Comparison of ENCODE assay signal across 9 cellular contexts in genomic region chr11:113474362-113475159, GRCh38. TPM values are rescaled to one million over a fixed set of nuclear protein-coding genes. Genes with fewer than 3 reads are reported as not detected.
A peak's percentile ranks its signal among the peaks of the same experiment; 100 is the strongest.
DNase-seq lines count a peak whose midpoint lies in the region; ATAC-seq and TF ChIP-seq lines count a peak whose summit lies in the region.
"Had no signal": no experiment of that assay in that cellular context is flagged by ENCODE, and none has a peak within 500 bp of the region (broad histone marks: within the 10 kb centered on the region; RNA-seq: fewer than 3 reads in every experiment).

No MANE protein-coding gene starts in this region.

- H3K4me3 ChIP-seq in IMR-90 (ENCODE audit: insufficient read depth, low read depth, low read length) (no peak overlapping the region), colonic mucosa (no peak overlapping the region)

- no peak overlapping the region; the same call in 1 of the 2 replicates for H3K4me2 ChIP-seq in IMR-90 (ENCODE audit: low read depth, low read length)
- H3K4me2 ChIP-seq: KMS-11 had no signal

- no peak overlapping the region for H4K5ac ChIP-seq in IMR-90 (ENCODE audit: low read depth, low read length)

- H2AK5ac ChIP-seq in IMR-90 (ENCODE audit: low read depth, low read length), result no peak overlapping the region

- H3K56ac ChIP-seq in IMR-90 (ENCODE audit: extremely low read depth, insufficient read depth, low read length), result no peak overlapping the region

- H3K9me3 ChIP-seq in IMR-90 (ENCODE audit: control insufficient read depth, insufficient read depth, low read length), result no peaks in the 10 kb centered on the region
- no peaks in the 10 kb centered on the region for H3K9me3 ChIP-seq in colonic mucosa

- H3K36me3 ChIP-seq in IMR-90 (ENCODE audit: control insufficient read depth, insufficient read depth, low read length), result no peaks in the 10 kb centered on the region
- no peaks in the 10 kb centered on the region for H3K36me3 ChIP-seq in colonic mucosa

- peaks cover 19% of the 10 kb centered on the region for H3K27me3 ChIP-seq in IMR-90 (ENCODE audit: control insufficient read depth, insufficient read depth, low read length)
- peaks cover 27% of the 10 kb centered on the region for H3K27me3 ChIP-seq in colonic mucosa

- no TSS peak for BruUV-seq in Calu3 (replicated peaks; lab: Mats Ljungman, UMichigan)
- no TSS peak for BruUV-seq in IMR-90 (replicated peaks; lab: Mats Ljungman, UMichigan)

- no peak for TF ChIP-seq RAD21 in IMR-90 (IDR thresholded peaks at IDR 0.05; ENCODE audit: low read length)

- ATAC-seq in IMR-90 (ENCODE audit: low read depth) (peak; percentile 92), HG03378 (IDR thresholded peaks at IDR 0.05; ENCODE audit: unreplicated experiment) (no peak), HG02678 (IDR thresholded peaks at IDR 0.05; ENCODE audit: unreplicated experiment) (no peak)

- dilution Hi-C loops in IMR-90 (cut with HindIII; ENCODE audit: low sequenced_read_pairs, unreplicated experiment), result no loop called here

- H4K20me1 ChIP-seq in IMR-90 (ENCODE audit: insufficient read depth, low read length), result no peaks in the 10 kb centered on the region

- DNase-seq in Calu3 (peak; percentile 84), IMR-90 (peak; percentile 66), colonic mucosa (peak; percentile 79), left kidney (ENCODE audit: low read depth, low spot score) (peak; percentile 98)
- peak in 3 of 4 experiments; percentile 4 to 9 (median 5) for DNase-seq in activated CD4-positive, CD25-positive, alpha-beta regulatory T cell (lab: John Stamatoyannopoulos, UW)
- DNase-seq in stimulated activated CD4-positive, alpha-beta T cell treated with anti-CD3 and anti-CD28 coated beads, Interleukin-4, amount 100 ng/mL, for 48 hours (ENCODE audit: low read depth in 2 of 2), result peak; percentile 33 to 57

- in situ Hi-C loops in IMR-90 (cut with MboI; ENCODE audit: low sequenced_read_pairs), result no loop called here

- H2BK15ac ChIP-seq in IMR-90 (ENCODE audit: low read depth, low read length), result no peak overlapping the region

- no peak overlapping the region for H4K91ac ChIP-seq in IMR-90 (ENCODE audit: insufficient read depth, low read depth, low read length)

- H4K8ac ChIP-seq in IMR-90 (ENCODE audit: low read depth in 2 of 2, low read length in 2 of 2), result no peak overlapping the region

- no peak overlapping the region for H3K14ac ChIP-seq in IMR-90 (replicated peaks; ENCODE audit: low read depth, low read length)

- H2BK20ac ChIP-seq in IMR-90 (ENCODE audit: low read depth, low read length), result no peak overlapping the region

- no peaks in the 10 kb centered on the region for H3K9me3 Mint-ChIP-seq in Calu3 (ENCODE audit: low read depth, unreplicated experiment)

- no peaks in the 10 kb centered on the region for H3K4me1 ChIP-seq in IMR-90 (ENCODE audit: control insufficient read depth, insufficient read depth, low read length)
- no peaks in the 10 kb centered on the region for H3K4me1 ChIP-seq in colonic mucosa

- no peak for TF ChIP-seq POLR2A in IMR-90 (IDR thresholded peaks at IDR 0.05; ENCODE audit: low read depth, low read length)

- H3K27ac Mint-ChIP-seq in Calu3 (ENCODE audit: unreplicated experiment), result no peak overlapping the region

- no peaks in the 10 kb centered on the region for H3K9me1 ChIP-seq in IMR-90 (ENCODE audit: insufficient read depth, low read length)

- H2AK9ac ChIP-seq in IMR-90 (replicated peaks; ENCODE audit: low read depth, low read length, poor library complexity), result no peak overlapping the region

- intact Hi-C loops in Calu3 (cut with micrococcal nuclease; ENCODE audit: unreplicated experiment) (no loop called here), IMR-90 (cut with micrococcal nuclease) (no loop called here), colonic mucosa (cut with DNase I) (no loop called here)

- H3K23ac ChIP-seq in IMR-90 (ENCODE audit: low read depth, low read length), result no peak overlapping the region

- no CpG with 5 or more reads among the region's 70 CpGs for WGBS in IMR-90 (ENCODE audit: extremely low coverage in 2 of 2, insufficient read length in 1 of 2), 2 experiments

- CTCF ChIA-PET in Calu3 (lab: Charles Lee), result no interaction called here
- CTCF ChIA-PET in IMR-90 (lab: Yijun Ruan, JAX), result interaction anchor here (0.6 kb wide), 1 partner anchor 942 kb away, joined by 5 read pairs; no protein-coding TSS in a partner anchor

- H3K36me3 Mint-ChIP-seq in Calu3 (ENCODE audit: insufficient read depth, unreplicated experiment), result peaks cover 4% of the 10 kb centered on the region

- H3K18ac ChIP-seq in IMR-90 (ENCODE audit: low read depth, low read length), result no peak overlapping the region

- H3K4me1 Mint-ChIP-seq in Calu3 (ENCODE audit: low read depth, unreplicated experiment), result peaks cover 8% of the 10 kb centered on the region

- no peak overlapping the region for H3K4ac ChIP-seq in IMR-90 (ENCODE audit: low read depth, low read length)

- peak overlapping the region; percentile 34 for H3K4me3 Mint-ChIP-seq in Calu3 (ENCODE audit: low read depth, unreplicated experiment)

- H2BK120ac ChIP-seq in IMR-90 (ENCODE audit: low read depth, low read length), result no peak overlapping the region

- H3K9ac ChIP-seq in IMR-90 (ENCODE audit: low read depth, low read length), result no peak overlapping the region
- no peak overlapping the region for H3K9ac ChIP-seq in colonic mucosa (ENCODE audit: low read depth in 2 of 2, low read length in 2 of 2)
- H3K9ac ChIP-seq: KMS-11 had no signal

- peak overlapping the region; percentile 68 for H2AFZ ChIP-seq in IMR-90 (replicated peaks; ENCODE audit: low read length, poor library complexity)

- H2BK5ac ChIP-seq in IMR-90 (ENCODE audit: low read depth, low read length, poor library complexity, severe bottlenecking), result no peak overlapping the region

- TF ChIP-seq CTCF in Calu3 (IDR thresholded peaks at IDR 0.05; ENCODE audit: unreplicated experiment), result no peak
- TF ChIP-seq CTCF in IMR-90 (conservative IDR thresholded peaks at IDR 0.05; ENCODE audit: low read depth, low read length), result no peak
- TF ChIP-seq CTCF in colonic mucosa (IDR thresholded peaks at IDR 0.05), result no peak

- H3K27me3 Mint-ChIP-seq in Calu3 (ENCODE audit: unreplicated experiment), result peaks cover 85% of the 10 kb centered on the region

- POLR2A ChIA-PET in IMR-90 (lab: Charles Lee; ENCODE audit: unreplicated experiment), result no interaction called here

- H3K27ac ChIP-seq in IMR-90 (ENCODE audit: insufficient read depth, low read length) (no peak overlapping the region), colonic mucosa (no peak overlapping the region)
- H3K27ac ChIP-seq: KMS-11 had no signal

- H3K79me1 ChIP-seq in IMR-90 (ENCODE audit: low read depth in 1 of 2, low read length in 2 of 2), result no peaks in the 10 kb centered on the region

TF ChIP-seq in IMR-90, 13 proteins besides CTCF, POLR2A, EP300 and RAD21:
- no peak for TF ChIP-seq MXI1 (IDR thresholded peaks at IDR 0.05; ENCODE audit: borderline replicate concordance, low read depth, low read length)
- no peak for TF ChIP-seq MAZ (IDR thresholded peaks at IDR 0.05; ENCODE audit: borderline replicate concordance, low read depth, low read length)
- TF ChIP-seq, protein P1, sequence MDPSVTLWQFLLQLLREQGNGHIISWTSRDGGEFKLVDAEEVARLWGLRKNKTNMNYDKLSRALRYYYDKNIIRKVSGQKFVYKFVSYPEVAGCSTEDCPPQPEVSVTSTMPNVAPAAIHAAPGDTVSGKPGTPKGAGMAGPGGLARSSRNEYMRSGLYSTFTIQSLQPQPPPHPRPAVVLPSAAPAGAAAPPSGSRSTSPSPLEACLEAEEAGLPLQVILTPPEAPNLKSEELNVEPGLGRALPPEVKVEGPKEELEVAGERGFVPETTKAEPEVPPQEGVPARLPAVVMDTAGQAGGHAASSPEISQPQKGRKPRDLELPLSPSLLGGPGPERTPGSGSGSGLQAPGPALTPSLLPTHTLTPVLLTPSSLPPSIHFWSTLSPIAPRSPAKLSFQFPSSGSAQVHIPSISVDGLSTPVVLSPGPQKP (IDR thresholded peaks at IDR 0.05; ENCODE audit: borderline replicate concordance, low read depth, low read length), result no peak
- TF ChIP-seq USF2 (IDR thresholded peaks at IDR 0.05; ENCODE audit: low read depth, low read length), result no peak
- TF ChIP-seq NFE2L2 (IDR thresholded peaks at IDR 0.05; ENCODE audit: low read depth, low read length), result no peak

RNA-seq across cellular contexts. Expression of gene DRD2, which starts 0.6 kb away (rescaled TPM):
- total RNA-seq in Calu3 (2022), result 0.45 and 0.54 TPM in 2 replicates
- total RNA-seq in IMR-90 (2012; rRNA removed), result not detected in 2 replicates
- polyA plus RNA-seq in IMR-90 (2012; rRNA removed), result not detected in 2 replicates
- not detected in 2 replicates for polyA plus RNA-seq in IMR-90 (2012; cell fraction: cytosol; rRNA removed)
- not detected in 2 replicates for polyA plus RNA-seq in IMR-90 (2012; cell fraction: nucleus; rRNA removed; ENCODE audit: low replicate concordance)
- total RNA-seq in colonic mucosa, result under 1 TPM; 0.10 to 0.27 TPM

Comparison
In these comparisons a context has a peak if more than half of its experiments do, and no peak if none do; other contexts are left out.
1. DNase-seq: peak in every context shown above with its lines; median percentile 98 in left kidney; 84 in Calu3; 79 in colonic mucosa; 66 in IMR-90; 45 in stimulated activated CD4-positive, alpha-beta T cell treated with anti-CD3 and anti-CD28 coated beads, Interleukin-4, amount 100 ng/mL, for 48 hours; 5 in activated CD4-positive, CD25-positive, alpha-beta regulatory T cell.